In the genomic region with DNA sequence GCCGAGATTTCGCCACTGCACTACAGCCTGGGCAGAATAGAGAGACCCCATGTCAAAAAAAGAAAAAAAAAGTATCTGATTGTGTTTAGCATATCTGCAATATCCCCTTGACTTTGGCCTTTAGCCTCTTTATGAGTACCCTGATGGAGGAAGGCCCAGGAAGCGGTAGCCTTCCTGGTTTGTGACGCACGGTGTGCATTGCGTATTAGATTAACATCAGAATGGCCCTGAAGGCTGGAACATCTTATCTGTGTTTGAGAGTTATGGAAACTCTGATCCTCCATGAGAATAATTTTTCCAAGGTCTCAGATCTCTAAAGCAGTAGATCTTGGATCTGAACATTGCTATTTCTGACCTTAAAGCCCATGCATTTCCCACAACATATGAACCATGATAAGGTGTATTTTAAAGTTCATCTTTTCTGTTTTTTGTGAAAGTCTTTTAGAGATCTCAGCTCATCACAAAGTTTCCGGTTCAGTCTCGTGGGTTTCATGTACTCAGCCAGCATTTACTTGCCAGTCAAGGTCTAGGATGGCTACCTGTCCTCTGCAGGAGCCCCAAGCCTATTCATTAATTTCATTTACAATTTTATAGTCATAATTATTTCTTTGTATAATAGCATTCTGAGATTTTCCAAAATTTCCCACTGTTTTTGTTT, we compare ENCODE assay signal across 8 cellular contexts. TPM values are rescaled to one million over a fixed set of nuclear protein-coding genes. Genes with fewer than 3 reads are reported as not detected.
DNase-seq lines count a peak whose midpoint lies in the region; ATAC-seq and TF ChIP-seq lines count a peak whose summit lies in the region.

No MANE protein-coding gene starts in this region.

- H3K4me1 ChIP-seq in BE2C = peaks cover 5% of the 10 kb centered on the region; the same call in 1 of the 2 replicates

- no peaks in the 10 kb centered on the region for H3K27me3 ChIP-seq in BE2C

- H3K9me3 Mint-ChIP-seq in natural killer cell = no peaks in the 10 kb centered on the region

- ATAC-seq in natural killer cell = no peak
- no peak for ATAC-seq in HG03095 (IDR thresholded peaks at IDR 0.05; ENCODE audit: unreplicated experiment)
- no peak for ATAC-seq in GM19328 (IDR thresholded peaks at IDR 0.05; ENCODE audit: unreplicated experiment)

- peak overlapping the region; percentile 75 for H3K4me3 Mint-ChIP-seq in natural killer cell

- peak overlapping the region; percentile 62 to 98 for H3K27ac Mint-ChIP-seq in natural killer cell

- no peaks in the 10 kb centered on the region for H3K36me3 Mint-ChIP-seq in natural killer cell

- intact Hi-C loops in natural killer cell (cut with micrococcal nuclease) = no loop called here

- peak overlapping the region; percentile 82 for H3K27ac ChIP-seq in caudate nucleus (ENCODE audit: low read depth, low read length)

- DNase-seq in BE2C (no peak), caudate nucleus (lab: John Stamatoyannopoulos, UW) (peak in 1 of 61 donors; percentile 31), natural killer cell (no peak), NCI-H2029 treated with DMSO at 0.1 percent for 48 hours (lab: John Stamatoyannopoulos, UW) (no peak)
- no peak for DNase-seq in Jurkat, Clone E6-1 (ENCODE audit: low read depth, low spot score)
- DNase-seq in activated CD8-positive, alpha-beta memory T cell treated with anti-CD3 and anti-CD28 coated beads, Interleukin-2, amount 50 U/mL, for 4 hours = no peak

- peaks cover 36 to 40% of the 10 kb centered on the region in 2 donors for H3K4me1 Mint-ChIP-seq in natural killer cell

- H3K27me3 Mint-ChIP-seq in natural killer cell (ENCODE audit: low read depth in 2 of 2) = no peaks in the 10 kb centered on the region

- TF ChIP-seq CTCF in BE2C (IDR thresholded peaks at IDR 0.05; ENCODE audit: low read depth, low read length) (no peak), natural killer cell (IDR thresholded peaks at IDR 0.05) (no peak)

- no peaks in the 10 kb centered on the region for H3K9me3 ChIP-seq in BE2C

- peak overlapping the region; percentile 78 for H3K4me3 ChIP-seq in BE2C (ENCODE audit: low read depth, low read length)
- H3K4me3 ChIP-seq in Jurkat, Clone E6-1 (ENCODE audit: low read length) = peak overlapping the region; percentile 84

- 0 out of 2 replicates have a peak, but pooled peaks cover 3% of the 10 kb centered on the region for H3K36me3 ChIP-seq in BE2C

RNA-seq across cellular contexts. Expression of gene FDX1, which starts 0.7 kb away (rescaled TPM):
- polyA plus RNA-seq in BE2C (2012; ENCODE audit: insufficient read depth, insufficient read length, low read depth) = 13.0 TPM
- polyA plus RNA-seq in Jurkat, Clone E6-1 (2012; ENCODE audit: insufficient read depth, insufficient read length) = 12.9 TPM
- total RNA-seq in natural killer cell = 1 to 10 TPM; 6.7 to 7.9 (median 7.8) TPM
